In the genomic region with DNA sequence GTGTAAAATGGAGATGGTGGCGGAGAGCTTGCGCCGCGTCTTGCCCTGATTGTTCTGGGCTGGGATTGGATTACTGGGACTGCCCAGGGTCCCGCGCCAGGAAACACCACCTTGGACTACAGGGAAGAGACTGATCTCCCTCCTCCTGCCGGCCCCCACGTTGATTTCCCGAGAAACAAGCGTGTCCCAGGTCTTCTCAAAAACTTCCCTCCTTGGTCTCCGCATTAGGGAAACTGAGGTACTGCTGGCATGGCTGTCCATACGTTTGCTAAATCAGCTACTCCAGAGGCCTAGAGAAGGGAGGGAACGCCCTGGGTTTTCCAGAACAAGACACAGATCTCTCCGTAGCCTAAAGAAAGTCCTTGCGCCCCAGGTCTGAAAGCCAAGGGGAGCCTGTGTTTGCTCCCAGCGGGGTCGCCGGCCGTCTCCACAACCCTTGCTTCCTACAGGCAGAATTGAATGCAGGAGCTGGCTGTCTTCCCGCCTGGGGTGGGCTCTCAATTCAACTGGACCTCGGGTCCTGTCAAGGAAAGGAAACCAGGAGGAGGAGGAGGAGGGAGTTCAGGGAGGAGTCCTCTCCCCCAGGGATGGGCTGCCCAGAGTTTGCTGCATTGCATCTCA, we compare ENCODE assay signal across 17 cellular contexts. TPM values are rescaled to one million over a fixed set of nuclear protein-coding genes. Genes with fewer than 3 reads are reported as not detected.
DNase-seq lines count a peak whose midpoint lies in the region; ATAC-seq and TF ChIP-seq lines count a peak whose summit lies in the region.
"Had no signal": no experiment of that assay in that cellular context is flagged by ENCODE, and none has a peak within 500 bp of the region (broad histone marks: within the 10 kb centered on the region; RNA-seq: fewer than 3 reads in every experiment).

No MANE protein-coding gene starts in this region.

- H2BK20ac ChIP-seq in IMR-90 (ENCODE audit: low read depth, low read length): no peak overlapping the region

- H3K9ac ChIP-seq in IMR-90 (ENCODE audit: low read depth, low read length): no peak overlapping the region
- no peak overlapping the region for H3K9ac ChIP-seq in trophoblast cell (ENCODE audit: low read length)
- H3K9ac ChIP-seq: BLaER1 treated with 17β-estradiol and CSF1 and Interleukin-3, amounts not matched to agents 10 nM and 100 nM had no signal

- H3K27me3 ChIP-seq in GM23338 (ENCODE audit: insufficient read depth) (peaks cover 100% of the 10 kb centered on the region), IMR-90 (ENCODE audit: control insufficient read depth, insufficient read depth, low read length) (peaks cover 91% of the 10 kb centered on the region), trophoblast cell (ENCODE audit: insufficient read depth, low read length) (peaks cover 16% of the 10 kb centered on the region), left ventricle myocardium inferior (ENCODE audit: low read depth) (peaks cover 100% of the 10 kb centered on the region)

- CTCF ChIA-PET in IMR-90 (lab: Yijun Ruan, JAX): interaction anchor here (1.2 kb wide), 1 partner anchor 245 kb away, joined by 3 read pairs; no protein-coding TSS in a partner anchor

- ATAC-seq in GM23338 (peak; percentile 20), IMR-90 (ENCODE audit: low read depth) (no peak), GM19452 (IDR thresholded peaks at IDR 0.05; ENCODE audit: unreplicated experiment) (no peak), HG02840 (IDR thresholded peaks at IDR 0.05; ENCODE audit: low FRiP score, unreplicated experiment) (no peak)
- ATAC-seq in activated T-helper 17 cell treated with anti-CD3 and anti-CD28 coated beads, Interleukin-2, amount 50 U/mL, for 72 hours (replicated peaks): no peak
- ATAC-seq: A549 had no signal

- TF ChIP-seq POLR2A in IMR-90 (IDR thresholded peaks at IDR 0.05; ENCODE audit: low read depth, low read length): no peak

- DNase-seq in GM23338 (ENCODE audit: low spot score) (peak; percentile 62), IMR-90 (no peak), iPS-NIHi7 (ENCODE audit: extremely low spot score) (peak; percentile 44), trophoblast cell (no peak), left ventricle myocardium inferior (no peak)
- DNase-seq: CD8-positive, alpha-beta memory T cell; DMS79; NCI-H1105; NCI-H1694; NCI-H510A treated with DMSO at 0.1 percent for 48 hours; NCI-H82; PC-9 had no signal

- POLR2A ChIA-PET in IMR-90 (lab: Charles Lee; ENCODE audit: unreplicated experiment): no interaction called here

- H2BK120ac ChIP-seq in IMR-90 (ENCODE audit: low read depth, low read length) (no peak overlapping the region), trophoblast cell (ENCODE audit: insufficient read depth, low read length, poor library complexity) (peak overlapping the region; percentile 56)

- H3K27ac ChIP-seq in GM23338 (ENCODE audit: low read depth) (no peak overlapping the region), IMR-90 (ENCODE audit: insufficient read depth, low read length) (no peak overlapping the region), trophoblast cell (ENCODE audit: low read depth, low read length) (no peak overlapping the region), left ventricle myocardium inferior (replicated peaks) (no peak overlapping the region)
- H3K27ac ChIP-seq: BLaER1 treated with 17β-estradiol and CSF1 and Interleukin-3, amounts not matched to agents 10 nM and 100 nM; PC-9 had no signal

- BruUV-seq in IMR-90 (replicated peaks; lab: Mats Ljungman, UMichigan): no TSS peak

- H4K12ac ChIP-seq in trophoblast cell (ENCODE audit: low read depth, low read length): no peak overlapping the region

- H2BK5ac ChIP-seq in IMR-90 (ENCODE audit: low read depth, low read length, poor library complexity, severe bottlenecking): no peak overlapping the region
- H2BK5ac ChIP-seq in trophoblast cell (ENCODE audit: low read depth, low read length, poor library complexity): no peak overlapping the region

- no CpG with 5 or more reads among the region's 21 CpGs for WGBS in IMR-90 (ENCODE audit: extremely low coverage in 2 of 2, insufficient read length in 1 of 2), 2 experiments
- WGBS in trophoblast cell (ENCODE audit: extremely low coverage, insufficient coverage, insufficient read length): no CpG with 5 or more reads among the region's 21 CpGs

- H3K9me1 ChIP-seq in IMR-90 (ENCODE audit: insufficient read depth, low read length): no peaks in the 10 kb centered on the region

- H3K79me1 ChIP-seq in IMR-90 (ENCODE audit: low read depth in 1 of 2, low read length in 2 of 2) (no peaks in the 10 kb centered on the region), trophoblast cell (ENCODE audit: low read length) (peaks cover 23% of the 10 kb centered on the region)

- dilution Hi-C loops in IMR-90 (cut with HindIII; ENCODE audit: low sequenced_read_pairs, unreplicated experiment): no loop called here

- H2BK12ac ChIP-seq in trophoblast cell (ENCODE audit: low read length): no peak overlapping the region

- H3K14ac ChIP-seq in IMR-90 (replicated peaks; ENCODE audit: low read depth, low read length) (no peak overlapping the region), trophoblast cell (ENCODE audit: low read length) (no peak overlapping the region)

- H3K79me2 ChIP-seq in GM23338 (replicated peaks; ENCODE audit: insufficient read depth): no peaks in the 10 kb centered on the region
- no peaks in the 10 kb centered on the region for H3K79me2 ChIP-seq in trophoblast cell (ENCODE audit: control insufficient read depth, insufficient read depth, low read length, poor library complexity)

- H4K5ac ChIP-seq in IMR-90 (ENCODE audit: low read depth, low read length): no peak overlapping the region

- no peak overlapping the region for H2AFZ ChIP-seq in GM23338
- H2AFZ ChIP-seq in IMR-90 (replicated peaks; ENCODE audit: low read length, poor library complexity): peak overlapping the region; percentile 15
- no peak overlapping the region for H2AFZ ChIP-seq in trophoblast cell (ENCODE audit: insufficient read depth, low read length, poor library complexity)
- H2AFZ ChIP-seq: PC-9 had no signal

- H2BK15ac ChIP-seq in IMR-90 (ENCODE audit: low read depth, low read length): no peak overlapping the region

- H4K91ac ChIP-seq in IMR-90 (ENCODE audit: insufficient read depth, low read depth, low read length) (no peak overlapping the region), trophoblast cell (ENCODE audit: low read depth, low read length) (no peak overlapping the region)

- H3K4ac ChIP-seq in IMR-90 (ENCODE audit: low read depth, low read length) (no peak overlapping the region), trophoblast cell (ENCODE audit: low read depth, low read length) (no peak overlapping the region)

- no peaks in the 10 kb centered on the region for H3K9me2 ChIP-seq in GM23338 (ENCODE audit: insufficient read depth)

- in situ Hi-C loops in IMR-90 (cut with MboI; ENCODE audit: low sequenced_read_pairs): no loop called here

- H3K36me3 ChIP-seq in GM23338 (ENCODE audit: insufficient read depth) (no peaks in the 10 kb centered on the region; the same call in 1 of the 2 replicates), IMR-90 (ENCODE audit: control insufficient read depth, insufficient read depth, low read length) (no peaks in the 10 kb centered on the region), trophoblast cell (ENCODE audit: control insufficient read depth in 1 of 2, insufficient read depth in 2 of 2, low read length in 2 of 2) (no peaks in the 10 kb centered on the region), left ventricle myocardium inferior (no peaks in the 10 kb centered on the region)
- H3K36me3 ChIP-seq: BLaER1 treated with 17β-estradiol and CSF1 and Interleukin-3, amounts not matched to agents 10 nM and 100 nM had no signal

- H3F3A ChIP-seq in GM23338 (replicated peaks; ENCODE audit: low read depth): peaks cover 73% of the 10 kb centered on the region

- H2AK5ac ChIP-seq in IMR-90 (ENCODE audit: low read depth, low read length) (no peak overlapping the region), trophoblast cell (ENCODE audit: low read length) (no peak overlapping the region)

- TF ChIP-seq CTCF in GM23338 (conservative IDR thresholded peaks at IDR 0.05; ENCODE audit: low read depth in 2 of 2): no peak
- no peak for TF ChIP-seq CTCF in IMR-90 (conservative IDR thresholded peaks at IDR 0.05; ENCODE audit: low read depth, low read length)
- no peak for TF ChIP-seq CTCF in left ventricle myocardium inferior (IDR thresholded peaks at IDR 0.05; ENCODE audit: borderline replicate concordance)

- H4K8ac ChIP-seq in IMR-90 (ENCODE audit: low read depth in 2 of 2, low read length in 2 of 2): no peak overlapping the region
- H4K8ac ChIP-seq in trophoblast cell (ENCODE audit: low read depth, low read length): no peak overlapping the region

- H3K23ac ChIP-seq in IMR-90 (ENCODE audit: low read depth, low read length) (no peak overlapping the region), trophoblast cell (ENCODE audit: low read length) (no peak overlapping the region)

- peaks cover 5% of the 10 kb centered on the region for H3K9me3 ChIP-seq in IMR-90 (ENCODE audit: control insufficient read depth, insufficient read depth, low read length)
- H3K9me3 ChIP-seq in trophoblast cell (ENCODE audit: insufficient read depth, low read depth, low read length): no peaks in the 10 kb centered on the region
- no peaks in the 10 kb centered on the region for H3K9me3 ChIP-seq in left ventricle myocardium inferior (replicated peaks)
- H3K9me3 ChIP-seq: A549 had no signal

- H3K4me3 Mint-ChIP-seq in GM23338: peak overlapping the region; percentile 46
- H3K4me3 Mint-ChIP-seq in activated T-helper 17 cell treated with anti-CD3 and anti-CD28 coated beads, Interleukin-2, amount 50 U/mL, for 72 hours: no peak overlapping the region

- peak overlapping the region; percentile 49 for H3K4me3 ChIP-seq in GM23338
- no peak overlapping the region for H3K4me3 ChIP-seq in IMR-90 (ENCODE audit: insufficient read depth, low read depth, low read length)
- H3K4me3 ChIP-seq in trophoblast cell (ENCODE audit: low read depth, low read length): no peak overlapping the region
- H3K4me3 ChIP-seq in left ventricle myocardium inferior: no peak overlapping the region
- H3K4me3 ChIP-seq: A549; BLaER1 treated with 17β-estradiol and CSF1 and Interleukin-3, amounts not matched to agents 10 nM and 100 nM; PC-9 had no signal

- H3K27ac Mint-ChIP-seq in GM23338: no peak overlapping the region
- H3K27ac Mint-ChIP-seq in activated T-helper 17 cell treated with anti-CD3 and anti-CD28 coated beads, Interleukin-2, amount 50 U/mL, for 72 hours: no peak overlapping the region

- H3K4me2 ChIP-seq in GM23338: peak overlapping the region; percentile 82
- no peak overlapping the region for H3K4me2 ChIP-seq in IMR-90 (ENCODE audit: low read depth, low read length)
- H3K4me2 ChIP-seq in trophoblast cell (ENCODE audit: low read length): peak overlapping the region; percentile 13
- H3K4me2 ChIP-seq: A549; BLaER1 treated with 17β-estradiol and CSF1 and Interleukin-3, amounts not matched to agents 10 nM and 100 nM; PC-9 had no signal

- no peak overlapping the region for H3K56ac ChIP-seq in IMR-90 (ENCODE audit: extremely low read depth, insufficient read depth, low read length)

- H3K36me3 Mint-ChIP-seq in GM23338 (ENCODE audit: low read depth): no peaks in the 10 kb centered on the region; the same call in 2 of the 3 replicates
- H3K36me3 Mint-ChIP-seq in activated T-helper 17 cell treated with anti-CD3 and anti-CD28 coated beads, Interleukin-2, amount 50 U/mL, for 72 hours (ENCODE audit: low read depth): peaks cover 29% of the 10 kb centered on the region

- H3K27me3 Mint-ChIP-seq in GM23338 (ENCODE audit: insufficient read depth, low read depth, poor library complexity): peaks cover 100% of the 10 kb centered on the region
- H3K27me3 Mint-ChIP-seq in activated T-helper 17 cell treated with anti-CD3 and anti-CD28 coated beads, Interleukin-2, amount 50 U/mL, for 72 hours: peaks cover 75% of the 10 kb centered on the region

- H4K20me1 ChIP-seq in GM23338 (replicated peaks; ENCODE audit: insufficient read depth) (peaks cover 40% of the 10 kb centered on the region), IMR-90 (ENCODE audit: insufficient read depth, low read length) (no peaks in the 10 kb centered on the region)

- H3K4me1 Mint-ChIP-seq in GM23338: peaks cover 70% of the 10 kb centered on the region
- H3K4me1 Mint-ChIP-seq in activated T-helper 17 cell treated with anti-CD3 and anti-CD28 coated beads, Interleukin-2, amount 50 U/mL, for 72 hours: peaks cover 10% of the 10 kb centered on the region

- no peak overlapping the region for H2AK9ac ChIP-seq in IMR-90 (replicated peaks; ENCODE audit: low read depth, low read length, poor library complexity)

- H3K4me1 ChIP-seq in GM23338 (ENCODE audit: insufficient read depth) (peaks cover 90% of the 10 kb centered on the region), IMR-90 (ENCODE audit: control insufficient read depth, insufficient read depth, low read length) (no peaks in the 10 kb centered on the region), trophoblast cell (ENCODE audit: control insufficient read depth in 1 of 2, insufficient read depth in 2 of 2, low read length in 2 of 2) (peaks cover 24 to 29% of the 10 kb centered on the region in 2 experiments), left ventricle myocardium inferior (peaks cover 38% of the 10 kb centered on the region)

- no peak for TF ChIP-seq RAD21 in IMR-90 (IDR thresholded peaks at IDR 0.05; ENCODE audit: low read length)

- H3K18ac ChIP-seq in IMR-90 (ENCODE audit: low read depth, low read length): no peak overlapping the region
- no peak overlapping the region for H3K18ac ChIP-seq in trophoblast cell (ENCODE audit: low read length)

- intact Hi-C loops in IMR-90 (cut with micrococcal nuclease) (no loop called here), left ventricle myocardium inferior (cut with micrococcal nuclease) (no loop called here)

- peaks cover 6% of the 10 kb centered on the region for H3K9me3 Mint-ChIP-seq in GM23338
- H3K9me3 Mint-ChIP-seq in activated T-helper 17 cell treated with anti-CD3 and anti-CD28 coated beads, Interleukin-2, amount 50 U/mL, for 72 hours: peaks cover 19% of the 10 kb centered on the region

RNA-seq across cellular contexts. Expression of a gene that starts 29.3 kb away (rescaled TPM):
- not detected in 2 replicates for total RNA-seq in GM23338 (2014; rRNA removed; shearing (Covaris generic))
- polyA plus RNA-seq in GM23338 (2016; fragmentation: Nextera tagmentation; extraction: Ambion mirVana): 0.21 TPM in 1 of 2 replicates, not detected in the other
- total RNA-seq in IMR-90 (2012; rRNA removed): 0.72 and 1.1 TPM in 2 replicates
- 7.1 and 8.6 TPM in 2 replicates for polyA plus RNA-seq in IMR-90 (2012; rRNA removed)
- 5.0 and 6.4 TPM in 2 replicates for polyA plus RNA-seq in IMR-90 (2012; cell fraction: cytosol; rRNA removed)
- polyA plus RNA-seq in IMR-90 (2012; cell fraction: nucleus; rRNA removed; ENCODE audit: low replicate concordance): 13.4 and 17.5 TPM in 2 replicates
- polyA plus RNA-seq in trophoblast cell (2013): 329 and 338 TPM in 2 replicates
- total RNA-seq in activated T-helper 17 cell treated with anti-CD3 and anti-CD28 coated beads, Interleukin-2, amount 50 U/mL, for 72 hours: under 1 TPM in 1 of 2 donors, not detected in 1; 0.52 TPM
- total RNA-seq in left ventricle myocardium inferior: 0.66 TPM
- total RNA-seq: CD8-positive, alpha-beta memory T cell had no signal
- polyA plus RNA-seq: CD8-positive, alpha-beta memory T cell had no signal

Comparison
In these comparisons a context has a peak if more than half of its experiments do, and no peak if none do; other contexts are left out.
1. DNase-seq: peak in GM23338 (single experiment) and iPS-NIHi7 (single experiment); none in IMR-90 (single experiment), trophoblast cell (0 of 2) and left ventricle myocardium inferior (single experiment).